5 cellular contexts compared by ENCODE assay signal in the genomic region with DNA sequence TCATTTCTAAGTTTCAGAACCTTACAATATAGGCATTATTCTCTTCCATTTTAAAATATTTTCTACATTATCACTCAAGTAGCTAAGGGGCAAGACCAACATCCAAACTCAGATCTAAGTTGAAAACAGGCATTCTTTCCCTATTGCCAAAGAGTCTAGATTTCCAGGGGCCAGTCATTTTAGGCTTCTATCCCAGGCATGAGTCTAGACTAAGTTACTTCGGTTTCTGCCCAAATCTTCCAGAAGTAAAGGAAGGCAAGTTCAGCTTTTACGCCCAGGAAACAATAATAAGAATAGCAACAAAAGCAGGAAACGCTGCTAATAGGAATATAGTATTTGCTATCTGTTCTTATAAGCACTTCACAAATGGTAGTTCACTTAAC.
"Had no signal": no experiment of that assay in that cellular context is flagged by ENCODE, and none has a peak within 500 bp of the region (broad histone marks: within the 10 kb centered on the region; RNA-seq: fewer than 3 reads in every experiment).

No MANE protein-coding gene starts in this region.

- H3K4me3 ChIP-seq: heart right ventricle, left lung, SK-N-MC, transverse colon had no signal

- H3K27me3 ChIP-seq: heart right ventricle, left lung had no signal

- H3K4me1 ChIP-seq: foreskin keratinocyte had no signal

- H3K9me3 ChIP-seq: heart right ventricle, left lung, transverse colon had no signal

- H3K36me3 ChIP-seq: heart right ventricle, left lung, transverse colon had no signal

- H3K27ac ChIP-seq: foreskin keratinocyte, left lung, SK-N-MC, transverse colon had no signal
